ENCODE assay signal across 18 cellular contexts in the genomic region with DNA sequence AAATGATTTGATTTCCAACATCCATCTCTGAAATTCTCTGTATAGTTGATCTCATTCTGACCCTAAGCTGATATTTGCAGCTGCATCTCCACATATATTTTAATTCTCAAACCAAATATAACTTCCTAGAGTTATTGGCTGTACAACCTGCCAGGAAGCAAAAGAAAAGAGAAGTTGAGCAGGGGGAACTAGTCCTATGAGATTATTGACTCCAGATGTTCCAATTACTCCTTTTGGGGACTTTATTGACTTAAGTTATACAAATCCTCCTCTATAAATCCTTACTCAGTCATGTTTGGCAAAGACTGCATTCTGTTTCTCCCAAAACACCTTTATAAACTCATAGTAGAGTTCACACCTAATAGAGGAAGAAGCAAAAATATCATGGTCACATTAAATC.
"Had no signal": no experiment of that assay in that cellular context is flagged by ENCODE, and none has a peak within 500 bp of the region (broad histone marks: within the 10 kb centered on the region; RNA-seq: fewer than 3 reads in every experiment).

No MANE protein-coding gene starts in this region.

- DNase-seq: NCI-H1048, NCI-H1105, NCI-H1417, NCI-H1436 treated with DMSO at 0.1 percent for 48 hours, NCI-H1694, NCI-H187 treated with DMSO at 0.1 percent for 48 hours, NCI-H2029 treated with DMSO at 0.1 percent for 48 hours, NCI-H2171 treated with DMSO at 0.1 percent for 48 hours, NCI-H345, NCI-H446 treated with DMSO at 0.1 percent for 48 hours, NCI-H510A treated with DMSO at 0.1 percent for 48 hours, NCI-H526, SHP77 treated with DMSO at 0.1 percent for 48 hours, T-helper 2 cell had no signal

- H3K4me3 ChIP-seq: K562, SJSA1, SK-N-MC had no signal

- H3K4me1 ChIP-seq: SJSA1 had no signal

- H3K9me3 ChIP-seq: SJSA1 had no signal

- H3K27me3 ChIP-seq: SJSA1 had no signal

- H3K27ac ChIP-seq: HL-60, SJSA1, SK-N-MC had no signal

- H3K36me3 ChIP-seq: SJSA1 had no signal
